In the genomic region with DNA sequence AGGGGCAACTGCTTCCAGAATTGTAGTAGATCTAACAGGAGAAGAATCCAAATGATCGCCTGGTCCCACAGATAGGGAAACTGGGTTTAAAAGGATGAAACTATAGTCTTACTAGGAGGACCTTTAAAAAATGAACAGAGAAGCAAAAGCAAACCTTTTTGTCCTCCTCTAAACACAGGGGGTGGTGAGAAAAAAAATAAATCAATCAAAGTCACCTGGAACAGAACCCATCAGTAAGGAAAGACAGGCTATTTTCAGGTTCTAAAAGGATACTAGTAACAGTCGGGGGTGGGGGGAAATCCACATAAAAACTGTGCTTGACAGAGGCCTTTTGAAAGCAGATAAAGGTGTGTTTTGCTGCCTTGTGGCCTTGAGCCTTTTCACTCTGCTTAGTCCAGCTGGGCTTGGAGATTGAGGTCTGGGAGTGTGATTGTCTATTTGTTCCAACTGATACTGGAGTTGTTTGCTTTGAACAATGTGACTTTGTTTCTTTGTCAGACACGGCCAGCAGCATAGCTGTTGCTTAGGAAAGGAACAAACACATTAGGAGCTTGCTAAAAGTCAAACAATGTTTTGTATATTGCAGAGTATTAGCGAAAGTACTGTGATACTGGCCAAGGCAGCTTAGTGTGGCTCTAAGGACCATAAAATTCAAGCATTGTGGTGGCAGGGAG, we compare ENCODE assay signal across 14 cellular contexts.
DNase-seq lines count a peak whose midpoint lies in the region; ATAC-seq and TF ChIP-seq lines count a peak whose summit lies in the region.
"Had no signal": no experiment of that assay in that cellular context is flagged by ENCODE, and none has a peak within 500 bp of the region (broad histone marks: within the 10 kb centered on the region; RNA-seq: fewer than 3 reads in every experiment).

No MANE protein-coding gene starts in this region.

- TF ChIP-seq POLR2A in thyroid gland (IDR thresholded peaks at IDR 0.05), result no peak

- BruUV-seq in Caco-2 (replicated peaks; lab: Mats Ljungman, UMichigan), result no TSS peak

- CTCF ChIA-PET in Caco-2 (lab: Charles Lee), result interaction anchor here (0.6 kb wide), 1 partner anchor 164 kb away, joined by 3 read pairs; no protein-coding TSS in a partner anchor

- no peak overlapping the region for H3K27ac Mint-ChIP-seq in Caco-2 (ENCODE audit: unreplicated experiment)
- H3K27ac Mint-ChIP-seq: activated CD4-positive, alpha-beta memory T cell treated with anti-CD3 and anti-CD28 coated beads, Interleukin-2, amount 10 ng/mL, durations not matched to agents 7 days and 5 days; activated naive CD8-positive, alpha-beta T cell; CD8-positive, alpha-beta T cell; T-helper 1 cell treated with Interleukin-12 subunit alpha and Interleukin-12 subunit beta and Interleukin-4 antibody, amounts not matched to agents 30 μg/mL and 1 μg/mL, for 36 hours had no signal

- H3K27me3 ChIP-seq in thyroid gland, result no peaks in the 10 kb centered on the region
- no peaks in the 10 kb centered on the region for H3K27me3 ChIP-seq in Caco-2 (replicated peaks; ENCODE audit: control insufficient read depth, insufficient read depth, low read length)

- peaks cover 33% of the 10 kb centered on the region for H3K4me1 Mint-ChIP-seq in Caco-2 (ENCODE audit: low read depth, unreplicated experiment)
- H3K4me1 Mint-ChIP-seq: activated CD4-positive, alpha-beta memory T cell treated with anti-CD3 and anti-CD28 coated beads, Interleukin-2, amount 10 ng/mL, durations not matched to agents 7 days and 5 days had no signal

- H3K36me3 Mint-ChIP-seq in Caco-2 (ENCODE audit: insufficient read depth, unreplicated experiment), result no peaks in the 10 kb centered on the region
- H3K36me3 Mint-ChIP-seq: activated naive CD8-positive, alpha-beta T cell; CD8-positive, alpha-beta T cell had no signal

- no peaks in the 10 kb centered on the region for H3K27me3 Mint-ChIP-seq in Caco-2 (ENCODE audit: insufficient read depth, unreplicated experiment)
- H3K27me3 Mint-ChIP-seq: activated naive CD8-positive, alpha-beta T cell had no signal

- intact Hi-C loops in left ventricle myocardium superior (cut with micrococcal nuclease), result no loop called here
- intact Hi-C loops in thyroid gland (cut with DNase I), result no loop called here
- intact Hi-C loops in Caco-2 (cut with micrococcal nuclease; ENCODE audit: unreplicated experiment), result loop anchor here (1.0 to 2.0 kb wide), 2 partner anchors 18 to 27 kb away; no protein-coding TSS in a partner anchor

- H3K9me3 Mint-ChIP-seq in Caco-2 (ENCODE audit: unreplicated experiment), result no peaks in the 10 kb centered on the region
- H3K9me3 Mint-ChIP-seq: activated CD4-positive, alpha-beta memory T cell treated with anti-CD3 and anti-CD28 coated beads, Interleukin-2, amount 10 ng/mL, durations not matched to agents 7 days and 5 days; CD8-positive, alpha-beta T cell; T-helper 1 cell treated with Interleukin-12 subunit alpha and Interleukin-12 subunit beta and Interleukin-4 antibody, amounts not matched to agents 30 μg/mL and 1 μg/mL, for 36 hours had no signal

- peak; percentile 63 for ATAC-seq in left ventricle myocardium superior
- ATAC-seq: CD8-positive, alpha-beta T cell; HCT116 had no signal

- H3K4me1 ChIP-seq in thyroid gland (peaks cover 5 to 9% of the 10 kb centered on the region in 2 donors), Caco-2 (peaks cover 23% of the 10 kb centered on the region)

- WGBS in thyroid gland, 2 donors, result 77 to 85% methylated on average over 4 of the region's 4 CpGs

- H3K36me3 ChIP-seq in thyroid gland, result no peaks in the 10 kb centered on the region
- H3K36me3 ChIP-seq in Caco-2 (ENCODE audit: control insufficient read depth, insufficient read depth, low read length), result no peaks in the 10 kb centered on the region

- H3K4me3 ChIP-seq in thyroid gland (replicated peaks in 1 of 3), result no peak overlapping the region
- H3K4me3 ChIP-seq in Caco-2 (ENCODE audit: low read depth, low read length), result no peak overlapping the region

- no peak overlapping the region for H3K4me3 Mint-ChIP-seq in Caco-2 (ENCODE audit: unreplicated experiment)
- H3K4me3 Mint-ChIP-seq: activated CD4-positive, alpha-beta memory T cell treated with anti-CD3 and anti-CD28 coated beads, Interleukin-2, amount 10 ng/mL, durations not matched to agents 7 days and 5 days; activated naive CD8-positive, alpha-beta T cell; CD8-positive, alpha-beta T cell; T-helper 1 cell treated with Interleukin-12 subunit alpha and Interleukin-12 subunit beta and Interleukin-4 antibody, amounts not matched to agents 30 μg/mL and 1 μg/mL, for 36 hours had no signal

- TF ChIP-seq CTCF in thyroid gland (IDR thresholded peaks at IDR 0.05), result no peak
- no peak for TF ChIP-seq CTCF in Caco-2 (IDR thresholded peaks at IDR 0.05; ENCODE audit: insufficient read depth in 1 of 2, low read depth in 1 of 2, low read length in 1 of 2, severe bottlenecking in 1 of 2, unreplicated experiment in 1 of 2)

- no peak overlapping the region for H3K27ac ChIP-seq in thyroid gland

- DNase-seq in NCI-H1092 treated with DMSO at 0.1 percent for 48 hours (lab: John Stamatoyannopoulos, UW), result peak; percentile 92
- DNase-seq in OCI-M1 (lab: John Stamatoyannopoulos, UW), result peak; percentile 40
- no peak for DNase-seq in left ventricle myocardium superior
- DNase-seq in pons (ENCODE audit: low spot score), result peak; percentile 98
- no peak for DNase-seq in SIG-M5 treated with dmso at 0.1 percent for 504 hours (lab: John Stamatoyannopoulos, UW; ENCODE audit: unreplicated experiment)
- DNase-seq in thyroid gland, result no peak
- no peak for DNase-seq in Caco-2
- no peak for DNase-seq in NCI-H524 (lab: John Stamatoyannopoulos, UW)
- DNase-seq: activated CD4-positive, alpha-beta memory T cell treated with anti-CD3 and anti-CD28 coated beads, Interleukin-2, amount 10 ng/mL, durations not matched to agents 7 days and 5 days; CD8-positive, alpha-beta T cell; glutamatergic neuron had no signal

- POLR2A ChIA-PET in Caco-2 (lab: Charles Lee), result interaction anchor here (0.6 to 0.8 kb wide), 2 partner anchors 35 to 139 kb away, joined by 3 to 4 read pairs; no protein-coding TSS in a partner anchor

- H3K9me3 ChIP-seq in thyroid gland, result no peaks in the 10 kb centered on the region
- no peaks in the 10 kb centered on the region for H3K9me3 ChIP-seq in Caco-2

Comparison
In these comparisons a context has a peak if more than half of its experiments do, and no peak if none do; other contexts are left out.
1. DNase-seq: peak in NCI-H1092 treated with DMSO at 0.1 percent for 48 hours (single experiment), OCI-M1 (single experiment) and pons (single experiment); none in left ventricle myocardium superior (single experiment), SIG-M5 treated with dmso at 0.1 percent for 504 hours (single experiment), thyroid gland (0 of 2), Caco-2 (0 of 2) and NCI-H524 (0 of 2).